In genomic region chr2:224357098-224357901, GRCh38 we compare ENCODE assay signal across 7 cellular contexts. TPM values are rescaled to one million over a fixed set of nuclear protein-coding genes. Genes with fewer than 3 reads are reported as not detected.
A peak's percentile ranks its signal among the peaks of the same experiment; 100 is the strongest.
DNase-seq lines count a peak whose midpoint lies in the region; FAIRE-seq and TF ChIP-seq lines count a peak whose summit lies in the region.

No MANE protein-coding gene starts in this region.

- no peak for TF ChIP-seq POLR2A in GM12891 (IDR thresholded peaks at IDR 0.05; ENCODE audit: low read depth, low read length)

- FAIRE-seq in GM12891 (lab: Jason Lieb, UNC), result peak; percentile 90

- in situ Hi-C loops in astrocyte of the cerebellum (cut with HindIII; ENCODE audit: low sequenced_read_pairs), result no loop called here

- POLR2A ChIA-PET in HEK293T (lab: Yijun Ruan, JAX), result no interaction called here

- TF ChIP-seq CTCF in astrocyte of the cerebellum (IDR thresholded peaks at IDR 0.05; ENCODE audit: low read depth, low read length, missing control alignments), result peak; percentile 66

- CTCF ChIA-PET in HEK293T (lab: Yijun Ruan, JAX), result interaction anchor here (1.4 kb wide), 1 partner anchor 294 kb away, joined by 4 read pairs; no protein-coding TSS in a partner anchor

- H3K4me3 ChIP-seq in astrocyte of the cerebellum (ENCODE audit: low read depth, low read length), result no peak overlapping the region

- peak; percentile 35 for DNase-seq in GM12891 (ENCODE audit: insufficient read length, low spot score)
- peak; percentile 56 for DNase-seq in HEK293T (ENCODE audit: extremely low spot score)
- peak; percentile 85 for DNase-seq in NAMALWA (ENCODE audit: low spot score)
- peak; percentile 24 for DNase-seq in T follicular helper cell (ENCODE audit: low read depth)
- peak; percentile 39 for DNase-seq in astrocyte of the cerebellum (ENCODE audit: low read depth)
- peak; percentile 62 for DNase-seq in iPS DF 4.7 (ENCODE audit: extremely low read depth, low spot score)
- peak; percentile 7 to 30 for DNase-seq in stimulated activated CD4-positive, alpha-beta T cell treated with anti-CD3 and anti-CD28 coated beads, Interleukin-15, amount 100 ng/mL, for 48 hours (ENCODE audit: low read depth in 2 of 2)

TF ChIP-seq in GM12891, 5 proteins besides CTCF, POLR2A, EP300 and RAD21:
- TF ChIP-seq SPI1 (IDR thresholded peaks at IDR 0.05; ENCODE audit: low read depth, low read length) (no peak), POU2F2 (IDR thresholded peaks at IDR 0.05; ENCODE audit: low read depth, low read length) (no peak), PAX5 (IDR thresholded peaks at IDR 0.05; ENCODE audit: insufficient read depth, low read length, severe bottlenecking) (no peak), TAF1 (IDR thresholded peaks at IDR 0.05; ENCODE audit: low read depth, low read length) (no peak), POLR2AphosphoS5 (IDR thresholded peaks at IDR 0.05; ENCODE audit: low read depth, low read length) (no peak)

TF ChIP-seq in HEK293T, 16 proteins besides CTCF, POLR2A, EP300 and RAD21:
- TF ChIP-seq NFRKB (IDR thresholded peaks at IDR 0.05) (no peak), L3MBTL2 (conservative IDR thresholded peaks at IDR 0.05) (no peak), ZNF384 (IDR thresholded peaks at IDR 0.05) (no peak), LEF1 (IDR thresholded peaks at IDR 0.05; ENCODE audit: borderline replicate concordance) (no peak), SUZ12 (IDR thresholded peaks at IDR 0.05) (no peak), TARDBP (IDR thresholded peaks at IDR 0.05) (no peak), SP1 (IDR thresholded peaks at IDR 0.05) (no peak), ARNT (IDR thresholded peaks at IDR 0.05) (no peak), BHLHE40 (IDR thresholded peaks at IDR 0.05; ENCODE audit: borderline replicate concordance) (no peak), PKNOX1 (IDR thresholded peaks at IDR 0.05) (no peak), FOXA1 (IDR thresholded peaks at IDR 0.05) (no peak), ELF4 (IDR thresholded peaks at IDR 0.05) (no peak), HDGF (IDR thresholded peaks at IDR 0.05; ENCODE audit: borderline replicate concordance) (no peak), CTBP1 (IDR thresholded peaks at IDR 0.05; ENCODE audit: borderline replicate concordance) (no peak)

RNA-seq across cellular contexts. Expression of gene FAM124B, which starts 44.6 kb away (rescaled TPM):
- not detected for polyA plus RNA-seq in GM12891 (2012; ENCODE audit: low read depth, missing spikeins)

Comparison
In these comparisons a context has a peak if more than half of its experiments do, and no peak if none do; other contexts are left out.
1. DNase-seq: peak in every context shown above with its lines; median percentile 85 in NAMALWA; 62 in iPS DF 4.7; 56 in HEK293T; 39 in astrocyte of the cerebellum; 35 in GM12891; 24 in T follicular helper cell; 18 in stimulated activated CD4-positive, alpha-beta T cell treated with anti-CD3 and anti-CD28 coated beads, Interleukin-15, amount 100 ng/mL, for 48 hours.